ENCODE assay signal across 9 cellular contexts in genomic region chr3:49121244-49121671, GRCh38. TPM values are rescaled to one million over a fixed set of nuclear protein-coding genes. Genes with fewer than 3 reads are reported as not detected.
A peak's percentile ranks its signal among the peaks of the same experiment; 100 is the strongest.
DNase-seq lines count a peak whose midpoint lies in the region; ATAC-seq, FAIRE-seq and TF ChIP-seq lines count a peak whose summit lies in the region.
"Had no signal": no experiment of that assay in that cellular context is flagged by ENCODE, and none has a peak within 500 bp of the region (broad histone marks: within the 10 kb centered on the region; RNA-seq: fewer than 3 reads in every experiment).

No MANE protein-coding gene starts in this region.

- BruUV-seq in HepG2 (replicated peaks; lab: Mats Ljungman, UMichigan) = no TSS peak

- peak overlapping the region; percentile 97 for H3K9ac ChIP-seq in HepG2 (ENCODE audit: insufficient read depth, low read depth, low read length)

- ATAC-seq in activated CD4-positive, alpha-beta T cell treated with anti-CD3 and anti-CD28 coated beads for 36 hours = no peak
- ATAC-seq in HepG2 (no peak), GM18858 (IDR thresholded peaks at IDR 0.05; ENCODE audit: unreplicated experiment) (no peak), HG02798 (IDR thresholded peaks at IDR 0.05; ENCODE audit: poor library complexity, unreplicated experiment) (no peak)

- H3K27me3 Mint-ChIP-seq in activated CD4-positive, alpha-beta T cell treated with anti-CD3 and anti-CD28 coated beads for 36 hours = no peaks in the 10 kb centered on the region
- no peaks in the 10 kb centered on the region for H3K27me3 Mint-ChIP-seq in activated naive CD8-positive, alpha-beta T cell treated with anti-CD3 and anti-CD28 coated beads for 36 hours

- H3K27ac ChIP-seq in HepG2 (ENCODE audit: extremely low read length, insufficient read depth, low read length) (peak overlapping the region; percentile 84), testis (peak overlapping the region; percentile 89 to 90)

- no peak for DNase-seq in activated CD4-positive, alpha-beta T cell treated with anti-CD3 and anti-CD28 coated beads for 36 hours
- no peak for DNase-seq in activated CD4-positive, alpha-beta T cell treated with anti-CD3 and anti-CD28 coated beads for 48 hours
- no peak for DNase-seq in activated naive CD8-positive, alpha-beta T cell treated with anti-CD3 and anti-CD28 coated beads for 36 hours
- no peak for DNase-seq in HepG2 (ENCODE audit: low spot score)
- no peak for DNase-seq in testis
- no peak for DNase-seq in NCI-H2196 treated with DMSO at 0.1 percent for 48 hours (lab: John Stamatoyannopoulos, UW; ENCODE audit: unreplicated experiment)

- H3K36me3 ChIP-seq in HepG2 (replicated peaks in 1 of 2; ENCODE audit: control insufficient read depth in 1 of 2, insufficient read depth in 2 of 2, low read length in 2 of 2) (peaks cover 26 to 51% of the 10 kb centered on the region in 2 experiments), testis (ENCODE audit: low read depth, missing control alignments) (no peaks in the 10 kb centered on the region)

- no peak for TF ChIP-seq CTCF in HepG2 (CRISPR knock-in tag; IDR thresholded peaks at IDR 0.05)
- no peak for TF ChIP-seq CTCF in testis (IDR thresholded peaks at IDR 0.05)

- POLR2A ChIA-PET in activated CD4-positive, alpha-beta T cell treated with anti-CD3 and anti-CD28 coated beads for 36 hours (lab: Charles Lee) = interaction anchor here (0.7 to 1.5 kb wide), 4 partner anchors 12 to 404 kb away, joined by 4 to 22 read pairs (median 4); partner anchors contain the start of genes IP6K2 and QRICH1
- POLR2A ChIA-PET in HepG2 (lab: Yijun Ruan, JAX) = interaction anchor here (0.9 to 4.3 kb wide), 15 partner anchors 10 to 681 kb away, joined by 3 to 110 read pairs (median 6); partner anchors contain the start of genes CCDC51, GPX1, IMPDH2 and LAMB2

- peak overlapping the region; percentile 96 for H3K4me2 ChIP-seq in HepG2 (ENCODE audit: low read depth, low read length)

- H3K36me3 Mint-ChIP-seq in activated CD4-positive, alpha-beta T cell treated with anti-CD3 and anti-CD28 coated beads for 36 hours (ENCODE audit: low read depth) = peaks cover 15% of the 10 kb centered on the region
- H3K36me3 Mint-ChIP-seq in activated naive CD8-positive, alpha-beta T cell treated with anti-CD3 and anti-CD28 coated beads for 36 hours = peaks cover 11% of the 10 kb centered on the region

- FAIRE-seq in HepG2 (lab: Jason Lieb, UNC) = no peak

- in situ Hi-C loops in HepG2 (cut with HindIII; ENCODE audit: extremely low pct_ligation_motif_present, low pct_unique_long_range_greater_than_20kb) = no loop called here

- H3K4me1 ChIP-seq in HepG2 (ENCODE audit: insufficient read depth, low read length) (peaks cover 19% of the 10 kb centered on the region), testis (peaks cover 20% of the 10 kb centered on the region)

- H3K27me3 ChIP-seq in HepG2 (ENCODE audit: control insufficient read depth in 1 of 2, insufficient read depth in 2 of 2, low read length in 2 of 2) (no peaks in the 10 kb centered on the region; a peak in 1 of 5 replicates), testis (no peaks in the 10 kb centered on the region)

- H3K4me3 ChIP-seq in HepG2 (replicated peaks in 1 of 3; ENCODE audit: insufficient read depth in 1 of 3, low read depth in 2 of 3, low read length in 3 of 3) (peak overlapping the region; percentile 22 to 100 (median 95); a peak in 4 of 6 replicates), testis (peak overlapping the region; percentile 74 to 96)

- H3K9me3 Mint-ChIP-seq in activated CD4-positive, alpha-beta T cell treated with anti-CD3 and anti-CD28 coated beads for 36 hours (ENCODE audit: low read depth) = no peaks in the 10 kb centered on the region
- H3K9me3 Mint-ChIP-seq in activated naive CD8-positive, alpha-beta T cell treated with anti-CD3 and anti-CD28 coated beads for 36 hours = no peaks in the 10 kb centered on the region

- TF ChIP-seq POLR2A in HepG2 (IDR thresholded peaks at IDR 0.05; ENCODE audit: insufficient read depth in 1 of 2, low read depth in 2 of 2, low read length in 2 of 2) = no peak
- TF ChIP-seq POLR2A in testis (IDR thresholded peaks at IDR 0.05) = no peak

- TF ChIP-seq EP300 in HepG2 (IDR thresholded peaks at IDR 0.05; ENCODE audit: low read depth in 2 of 2, low read length in 2 of 2) = no peak
- TF ChIP-seq EP300 in HepG2 (CRISPR knock-in tag; IDR thresholded peaks at IDR 0.05; ENCODE audit: borderline replicate concordance) = no peak

- 100% methylated on average over 5 of the region's 14 CpGs for WGBS in HepG2 (ENCODE audit: low lambda C conversion rate)
- 66 to 67% methylated on average over 10 to 14 of the region's 14 CpGs for WGBS in testis, 2 donors

- peak overlapping the region; percentile 87 for H3K4me3 Mint-ChIP-seq in activated CD4-positive, alpha-beta T cell treated with anti-CD3 and anti-CD28 coated beads for 36 hours
- H3K4me3 Mint-ChIP-seq in activated naive CD8-positive, alpha-beta T cell treated with anti-CD3 and anti-CD28 coated beads for 36 hours = peak overlapping the region; percentile 82

- no peak overlapping the region for H2AFZ ChIP-seq in HepG2 (ENCODE audit: low read length)

- H3K4me1 Mint-ChIP-seq in activated CD4-positive, alpha-beta T cell treated with anti-CD3 and anti-CD28 coated beads for 36 hours = peaks cover 19% of the 10 kb centered on the region
- H3K4me1 Mint-ChIP-seq in activated naive CD8-positive, alpha-beta T cell treated with anti-CD3 and anti-CD28 coated beads for 36 hours = peaks cover 18% of the 10 kb centered on the region

- H3K79me2 ChIP-seq in HepG2 (ENCODE audit: insufficient read depth, low read length) = peaks cover 14% of the 10 kb centered on the region

- no peaks in the 10 kb centered on the region for H3K9me3 ChIP-seq in HepG2 (ENCODE audit: low read length)
- no peaks in the 10 kb centered on the region for H3K9me3 ChIP-seq in testis

- intact Hi-C loops in activated CD4-positive, alpha-beta T cell treated with anti-CD3 and anti-CD28 coated beads for 36 hours (cut with DNase I, micrococcal nuclease) = loop anchor here (2.0 to 5.0 kb wide), 3 partner anchors 16 to 819 kb away; partner anchors contain the start of genes IMPDH2 (in 1 of the 2), NME6 (in 1 of the 2) and QARS1 (in 1 of the 2)
- intact Hi-C loops in HepG2 (cut with micrococcal nuclease; ENCODE audit: unreplicated experiment) (loop anchor here (2.0 kb wide), 1 partner anchor 16 kb away; the partner anchor contains the start of gene QARS1), testis (cut with DNase I; ENCODE audit: low total_unique reads) (no loop called here)

- CTCF ChIA-PET in activated CD4-positive, alpha-beta T cell treated with anti-CD3 and anti-CD28 coated beads for 36 hours (lab: Charles Lee) = interaction anchor here (1.0 to 3.3 kb wide), 5 partner anchors 16 to 49 kb away, joined by 4 to 26 read pairs (median 5); partner anchors contain the start of gene QRICH1
- CTCF ChIA-PET in HepG2 (lab: Yijun Ruan, JAX; ENCODE audit: low intra/inter-chr PET ratio, low total read pairs) = no interaction called here

- no peak for TF ChIP-seq RAD21 in HepG2 (CRISPR knock-in tag; IDR thresholded peaks at IDR 0.05)

- H4K20me1 ChIP-seq in HepG2 (ENCODE audit: insufficient read depth, low read length) = no peaks in the 10 kb centered on the region

- H3K27ac Mint-ChIP-seq in activated CD4-positive, alpha-beta T cell treated with anti-CD3 and anti-CD28 coated beads for 36 hours = peak overlapping the region; percentile 64
- peak overlapping the region; percentile 74 for H3K27ac Mint-ChIP-seq in activated naive CD8-positive, alpha-beta T cell treated with anti-CD3 and anti-CD28 coated beads for 36 hours

RNA-seq across cellular contexts. Expression of gene USP19, which starts 0.6 kb away (rescaled TPM):
- total RNA-seq in activated CD4-positive, alpha-beta T cell treated with anti-CD3 and anti-CD28 coated beads for 36 hours = 10 to 100 TPM; 45.2 to 45.9 TPM
- 10 to 100 TPM; 50.8 to 55.5 TPM for total RNA-seq in activated naive CD8-positive, alpha-beta T cell treated with anti-CD3 and anti-CD28 coated beads for 36 hours
- total RNA-seq in HepG2 (2016; rRNA removed; fragmentation: Illumina TruSeq; extraction: Trizol) = 31.7 and 33.8 TPM in 2 replicates
- 3.2 and 3.3 TPM in 2 replicates for total RNA-seq in HepG2 (2016; cell fraction: cytosol; rRNA removed; fragmentation: Illumina TruSeq; extraction: Trizol; ENCODE audit: low read depth)
- 28.9 and 29.8 TPM in 2 replicates for total RNA-seq in HepG2 (2016; cell fraction: insoluble cytoplasmic fraction; rRNA removed; fragmentation: Illumina TruSeq; extraction: Trizol)
- 7.3 and 7.8 TPM in 2 replicates for total RNA-seq in HepG2 (2016; cell fraction: membrane; rRNA removed; fragmentation: Illumina TruSeq; extraction: Trizol)
- total RNA-seq in HepG2 (2016; cell fraction: nucleus; rRNA removed; fragmentation: Illumina TruSeq; extraction: Trizol) = 30.6 and 33.3 TPM in 2 replicates
- 28.3 and 36.6 TPM in 2 replicates for polyA plus RNA-seq in HepG2 (2011; rRNA removed)
- 20.1 and 31.8 TPM in 2 replicates for polyA plus RNA-seq in HepG2 (2011; cell fraction: cytosol; rRNA removed)
- 90.2 and 110 TPM in 2 replicates for polyA plus RNA-seq in HepG2 (2011; cell fraction: nucleus; rRNA removed)
- 21.9 and 23.6 TPM in 2 replicates for polyA plus RNA-seq in HepG2 (2012)
- polyA plus RNA-seq in HepG2 (2016; cell fraction: cytosol; fragmentation: Illumina TruSeq; extraction: Trizol; ENCODE audit: low read depth) = 0.88 and 1.7 TPM in 2 replicates
- polyA plus RNA-seq in HepG2 (2016; cell fraction: insoluble cytoplasmic fraction; fragmentation: Illumina TruSeq; extraction: Trizol; ENCODE audit: low read depth) = 19.6 and 20.4 TPM in 2 replicates
- 2.9 and 3.5 TPM in 2 replicates for polyA plus RNA-seq in HepG2 (2016; cell fraction: membrane; fragmentation: Illumina TruSeq; extraction: Trizol; ENCODE audit: low read depth)
- polyA plus RNA-seq in HepG2 (2016; cell fraction: nucleus; fragmentation: Illumina TruSeq; extraction: Trizol; ENCODE audit: insufficient read depth, low read depth) = 46.8 and 50.9 TPM in 2 replicates
- polyA minus RNA-seq in HepG2 (2011; rRNA and poly(A)+ RNA removed; ENCODE audit: low replicate concordance) = 183 and 184 TPM in 2 replicates
- 23.4 and 29.4 TPM in 2 replicates for polyA minus RNA-seq in HepG2 (2011; cell fraction: cytosol; rRNA and poly(A)+ RNA removed)
- polyA minus RNA-seq in HepG2 (2011; cell fraction: nucleus; rRNA and poly(A)+ RNA removed) = 26.7 and 30.1 TPM in 2 replicates
- total RNA-seq in testis = 100 to 1,000 TPM in 1 of 2 donors, 10 to 100 TPM in 1; 82.7 to 102 TPM
- polyA plus RNA-seq in testis (ENCODE audit: insufficient read depth, low read depth, low replicate concordance) = 77.2 TPM

RNA-seq across cellular contexts. Expression of gene LAMB2, which starts 11.6 kb away (rescaled TPM):
- under 1 TPM in 1 of 2 experiments, not detected in 1; 0.71 TPM for total RNA-seq in activated CD4-positive, alpha-beta T cell treated with anti-CD3 and anti-CD28 coated beads for 36 hours
- total RNA-seq in activated naive CD8-positive, alpha-beta T cell treated with anti-CD3 and anti-CD28 coated beads for 36 hours = not detected
- 67.9 and 208 TPM in 2 replicates for total RNA-seq in HepG2 (2016; rRNA removed; fragmentation: Illumina TruSeq; extraction: Trizol)
- total RNA-seq in HepG2 (2016; cell fraction: cytosol; rRNA removed; fragmentation: Illumina TruSeq; extraction: Trizol; ENCODE audit: low read depth) = 13.5 and 15.2 TPM in 2 replicates
- 56.7 and 217 TPM in 2 replicates for total RNA-seq in HepG2 (2016; cell fraction: insoluble cytoplasmic fraction; rRNA removed; fragmentation: Illumina TruSeq; extraction: Trizol)
- total RNA-seq in HepG2 (2016; cell fraction: membrane; rRNA removed; fragmentation: Illumina TruSeq; extraction: Trizol) = 16.6 and 17.9 TPM in 2 replicates
- total RNA-seq in HepG2 (2016; cell fraction: nucleus; rRNA removed; fragmentation: Illumina TruSeq; extraction: Trizol) = 198 and 230 TPM in 2 replicates
- 443 and 619 TPM in 2 replicates for polyA plus RNA-seq in HepG2 (2011; rRNA removed)
- polyA plus RNA-seq in HepG2 (2011; cell fraction: cytosol; rRNA removed) = 165 and 171 TPM in 2 replicates
- 2,056 and 2,231 TPM in 2 replicates for polyA plus RNA-seq in HepG2 (2011; cell fraction: nucleus; rRNA removed)
- polyA plus RNA-seq in HepG2 (2012) = 234 and 362 TPM in 2 replicates
- 7.4 and 10.4 TPM in 2 replicates for polyA plus RNA-seq in HepG2 (2016; cell fraction: cytosol; fragmentation: Illumina TruSeq; extraction: Trizol; ENCODE audit: low read depth)
- 45.9 and 61.9 TPM in 2 replicates for polyA plus RNA-seq in HepG2 (2016; cell fraction: insoluble cytoplasmic fraction; fragmentation: Illumina TruSeq; extraction: Trizol; ENCODE audit: low read depth)
- polyA plus RNA-seq in HepG2 (2016; cell fraction: membrane; fragmentation: Illumina TruSeq; extraction: Trizol; ENCODE audit: low read depth) = 9.9 and 13.5 TPM in 2 replicates
- 423 and 430 TPM in 2 replicates for polyA plus RNA-seq in HepG2 (2016; cell fraction: nucleus; fragmentation: Illumina TruSeq; extraction: Trizol; ENCODE audit: insufficient read depth, low read depth)
- 13.3 and 724 TPM in 2 replicates for polyA minus RNA-seq in HepG2 (2011; rRNA and poly(A)+ RNA removed; ENCODE audit: low replicate concordance)
- polyA minus RNA-seq in HepG2 (2011; cell fraction: cytosol; rRNA and poly(A)+ RNA removed) = 108 and 211 TPM in 2 replicates
- 147 and 217 TPM in 2 replicates for polyA minus RNA-seq in HepG2 (2011; cell fraction: nucleus; rRNA and poly(A)+ RNA removed)
- 100 to 1,000 TPM; 336 to 503 TPM for total RNA-seq in testis
- 276 TPM for polyA plus RNA-seq in testis (ENCODE audit: insufficient read depth, low read depth, low replicate concordance)
- total RNA-seq: activated CD8-positive, alpha-beta memory T cell treated with anti-CD3 and anti-CD28 coated beads for 36 hours had no signal

RNA-seq across cellular contexts. Expression of gene QARS1, which starts 16.7 kb away (rescaled TPM):
- total RNA-seq in activated CD4-positive, alpha-beta T cell treated with anti-CD3 and anti-CD28 coated beads for 36 hours = 100 to 1,000 TPM; 240 to 342 TPM
- 100 to 1,000 TPM; 252 to 272 TPM for total RNA-seq in activated naive CD8-positive, alpha-beta T cell treated with anti-CD3 and anti-CD28 coated beads for 36 hours
- total RNA-seq in HepG2 (2016; rRNA removed; fragmentation: Illumina TruSeq; extraction: Trizol) (307 and 408 TPM in 2 replicates), testis (100 to 1,000 TPM; 198 to 246 TPM)
- 108 and 142 TPM in 2 replicates for total RNA-seq in HepG2 (2016; cell fraction: cytosol; rRNA removed; fragmentation: Illumina TruSeq; extraction: Trizol; ENCODE audit: low read depth)
- 307 and 376 TPM in 2 replicates for total RNA-seq in HepG2 (2016; cell fraction: insoluble cytoplasmic fraction; rRNA removed; fragmentation: Illumina TruSeq; extraction: Trizol)
- 314 and 352 TPM in 2 replicates for total RNA-seq in HepG2 (2016; cell fraction: membrane; rRNA removed; fragmentation: Illumina TruSeq; extraction: Trizol)
- 221 and 253 TPM in 2 replicates for total RNA-seq in HepG2 (2016; cell fraction: nucleus; rRNA removed; fragmentation: Illumina TruSeq; extraction: Trizol)
- polyA plus RNA-seq in HepG2 (2011; rRNA removed) (327 and 419 TPM in 2 replicates), testis (ENCODE audit: insufficient read depth, low read depth, low replicate concordance) (175 TPM)
- polyA plus RNA-seq in HepG2 (2011; cell fraction: cytosol; rRNA removed) = 412 and 463 TPM in 2 replicates
- 959 and 1,022 TPM in 2 replicates for polyA plus RNA-seq in HepG2 (2011; cell fraction: nucleus; rRNA removed)
- polyA plus RNA-seq in HepG2 (2012) = 332 and 451 TPM in 2 replicates
- 127 and 157 TPM in 2 replicates for polyA plus RNA-seq in HepG2 (2016; cell fraction: cytosol; fragmentation: Illumina TruSeq; extraction: Trizol; ENCODE audit: low read depth)
- 340 and 376 TPM in 2 replicates for polyA plus RNA-seq in HepG2 (2016; cell fraction: insoluble cytoplasmic fraction; fragmentation: Illumina TruSeq; extraction: Trizol; ENCODE audit: low read depth)
- polyA plus RNA-seq in HepG2 (2016; cell fraction: membrane; fragmentation: Illumina TruSeq; extraction: Trizol; ENCODE audit: low read depth) = 292 and 350 TPM in 2 replicates
- polyA plus RNA-seq in HepG2 (2016; cell fraction: nucleus; fragmentation: Illumina TruSeq; extraction: Trizol; ENCODE audit: insufficient read depth, low read depth) = 430 and 462 TPM in 2 replicates
- 258 and 464 TPM in 2 replicates for polyA minus RNA-seq in HepG2 (2011; rRNA and poly(A)+ RNA removed; ENCODE audit: low replicate concordance)
- 175 and 228 TPM in 2 replicates for polyA minus RNA-seq in HepG2 (2011; cell fraction: cytosol; rRNA and poly(A)+ RNA removed)
- polyA minus RNA-seq in HepG2 (2011; cell fraction: nucleus; rRNA and poly(A)+ RNA removed) = 194 and 201 TPM in 2 replicates

RNA-seq across cellular contexts. Expression of gene QRICH1, which starts 27.4 kb away (rescaled TPM):
- 100 to 1,000 TPM; 119 to 171 TPM for total RNA-seq in activated CD4-positive, alpha-beta T cell treated with anti-CD3 and anti-CD28 coated beads for 36 hours
- 100 to 1,000 TPM; 126 to 127 TPM for total RNA-seq in activated naive CD8-positive, alpha-beta T cell treated with anti-CD3 and anti-CD28 coated beads for 36 hours
- 35.5 and 52.6 TPM in 2 replicates for total RNA-seq in HepG2 (2016; rRNA removed; fragmentation: Illumina TruSeq; extraction: Trizol)
- total RNA-seq in HepG2 (2016; cell fraction: cytosol; rRNA removed; fragmentation: Illumina TruSeq; extraction: Trizol; ENCODE audit: low read depth) = 266 and 294 TPM in 2 replicates
- total RNA-seq in HepG2 (2016; cell fraction: insoluble cytoplasmic fraction; rRNA removed; fragmentation: Illumina TruSeq; extraction: Trizol) = 33.2 and 51.7 TPM in 2 replicates
- total RNA-seq in HepG2 (2016; cell fraction: membrane; rRNA removed; fragmentation: Illumina TruSeq; extraction: Trizol) = 41.6 and 44.2 TPM in 2 replicates
- total RNA-seq in HepG2 (2016; cell fraction: nucleus; rRNA removed; fragmentation: Illumina TruSeq; extraction: Trizol) = 41.5 and 47.9 TPM in 2 replicates
- 97.3 and 102 TPM in 2 replicates for polyA plus RNA-seq in HepG2 (2011; rRNA removed)
- polyA plus RNA-seq in HepG2 (2011; cell fraction: cytosol; rRNA removed) = 42.9 and 53.6 TPM in 2 replicates
- polyA plus RNA-seq in HepG2 (2011; cell fraction: nucleus; rRNA removed) = 255 and 263 TPM in 2 replicates
- 28.8 and 36.3 TPM in 2 replicates for polyA plus RNA-seq in HepG2 (2012)
- polyA plus RNA-seq in HepG2 (2016; cell fraction: cytosol; fragmentation: Illumina TruSeq; extraction: Trizol; ENCODE audit: low read depth) = 2.6 and 2.7 TPM in 2 replicates
- polyA plus RNA-seq in HepG2 (2016; cell fraction: insoluble cytoplasmic fraction; fragmentation: Illumina TruSeq; extraction: Trizol; ENCODE audit: low read depth) = 36.0 and 40.4 TPM in 2 replicates
- 7.9 and 8.4 TPM in 2 replicates for polyA plus RNA-seq in HepG2 (2016; cell fraction: membrane; fragmentation: Illumina TruSeq; extraction: Trizol; ENCODE audit: low read depth)
- 124 and 129 TPM in 2 replicates for polyA plus RNA-seq in HepG2 (2016; cell fraction: nucleus; fragmentation: Illumina TruSeq; extraction: Trizol; ENCODE audit: insufficient read depth, low read depth)
- 112 and 145 TPM in 2 replicates for polyA minus RNA-seq in HepG2 (2011; rRNA and poly(A)+ RNA removed; ENCODE audit: low replicate concordance)
- 63.6 and 68.3 TPM in 2 replicates for polyA minus RNA-seq in HepG2 (2011; cell fraction: cytosol; rRNA and poly(A)+ RNA removed)
- 49.3 and 63.3 TPM in 2 replicates for polyA minus RNA-seq in HepG2 (2011; cell fraction: nucleus; rRNA and poly(A)+ RNA removed)
- 100 to 1,000 TPM; 280 to 287 TPM for total RNA-seq in testis
- polyA plus RNA-seq in testis (ENCODE audit: insufficient read depth, low read depth, low replicate concordance) = 126 TPM

RNA-seq across cellular contexts. Expression of gene CCDC71, which starts 44.9 kb away (rescaled TPM):
- 10 to 100 TPM; 19.5 to 22.2 TPM for total RNA-seq in activated CD4-positive, alpha-beta T cell treated with anti-CD3 and anti-CD28 coated beads for 36 hours
- total RNA-seq in activated naive CD8-positive, alpha-beta T cell treated with anti-CD3 and anti-CD28 coated beads for 36 hours = 10 to 100 TPM; 30.0 to 30.9 TPM
- total RNA-seq in HepG2 (2016; rRNA removed; fragmentation: Illumina TruSeq; extraction: Trizol) (13.3 and 14.3 TPM in 2 replicates), testis (10 to 100 TPM; 34.3 to 55.0 TPM)
- 4.1 and 4.7 TPM in 2 replicates for total RNA-seq in HepG2 (2016; cell fraction: cytosol; rRNA removed; fragmentation: Illumina TruSeq; extraction: Trizol; ENCODE audit: low read depth)
- total RNA-seq in HepG2 (2016; cell fraction: insoluble cytoplasmic fraction; rRNA removed; fragmentation: Illumina TruSeq; extraction: Trizol) = 12.6 and 13.9 TPM in 2 replicates
- total RNA-seq in HepG2 (2016; cell fraction: membrane; rRNA removed; fragmentation: Illumina TruSeq; extraction: Trizol) = 10.5 and 10.7 TPM in 2 replicates
- total RNA-seq in HepG2 (2016; cell fraction: nucleus; rRNA removed; fragmentation: Illumina TruSeq; extraction: Trizol) = 9.0 and 9.1 TPM in 2 replicates
- polyA plus RNA-seq in HepG2 (2011; rRNA removed) (9.7 and 14.9 TPM in 2 replicates), testis (ENCODE audit: insufficient read depth, low read depth, low replicate concordance) (27.6 TPM)
- 11.8 and 15.0 TPM in 2 replicates for polyA plus RNA-seq in HepG2 (2011; cell fraction: cytosol; rRNA removed)
- 12.1 and 12.2 TPM in 2 replicates for polyA plus RNA-seq in HepG2 (2011; cell fraction: nucleus; rRNA removed)
- polyA plus RNA-seq in HepG2 (2012) = 6.4 and 7.7 TPM in 2 replicates
- 2.1 and 3.0 TPM in 2 replicates for polyA plus RNA-seq in HepG2 (2016; cell fraction: cytosol; fragmentation: Illumina TruSeq; extraction: Trizol; ENCODE audit: low read depth)
- 15.2 TPM in 2 replicates for polyA plus RNA-seq in HepG2 (2016; cell fraction: insoluble cytoplasmic fraction; fragmentation: Illumina TruSeq; extraction: Trizol; ENCODE audit: low read depth)
- 5.5 and 5.6 TPM in 2 replicates for polyA plus RNA-seq in HepG2 (2016; cell fraction: membrane; fragmentation: Illumina TruSeq; extraction: Trizol; ENCODE audit: low read depth)
- polyA plus RNA-seq in HepG2 (2016; cell fraction: nucleus; fragmentation: Illumina TruSeq; extraction: Trizol; ENCODE audit: insufficient read depth, low read depth) = 9.9 and 12.2 TPM in 2 replicates
- 56.3 and 64.8 TPM in 2 replicates for polyA minus RNA-seq in HepG2 (2011; rRNA and poly(A)+ RNA removed; ENCODE audit: low replicate concordance)
- polyA minus RNA-seq in HepG2 (2011; cell fraction: cytosol; rRNA and poly(A)+ RNA removed) = 9.1 and 9.9 TPM in 2 replicates
- 24.2 and 24.7 TPM in 2 replicates for polyA minus RNA-seq in HepG2 (2011; cell fraction: nucleus; rRNA and poly(A)+ RNA removed)

Comparison
In these comparisons a context has a peak if more than half of its experiments do, and no peak if none do; other contexts are left out.
1. RNA of gene LAMB2, which starts 11.6 kb away (total RNA-seq): 336 to 503 TPM in testis and 13.5 to 230 TPM in HepG2; 0.71 TPM in activated CD4-positive, alpha-beta T cell treated with anti-CD3 and anti-CD28 coated beads for 36 hours and not detected in activated naive CD8-positive, alpha-beta T cell treated with anti-CD3 and anti-CD28 coated beads for 36 hours; every median in the first group is over 4 times any median in the second.